24 cellular contexts compared by ENCODE assay signal in genomic region chr5:95983067-95983466, GRCh38.
"Had no signal": no experiment of that assay in that cellular context is flagged by ENCODE, and none has a peak within 500 bp of the region (broad histone marks: within the 10 kb centered on the region; RNA-seq: fewer than 3 reads in every experiment).

No MANE protein-coding gene starts in this region.

- H3K4me3 Mint-ChIP-seq: dendritic cell treated with granulocyte-macrophage colony-stimulating factor and Interleukin-4, amounts not matched to agents 40 ng/mL and 50 ng/mL, for 4 days; effector memory CD8-positive, alpha-beta T cell; endodermal cell; mesothelial cell of epicardium had no signal

- H3K27me3 Mint-ChIP-seq: dendritic cell treated with granulocyte-macrophage colony-stimulating factor and Interleukin-4, amounts not matched to agents 40 ng/mL and 50 ng/mL, for 4 days had no signal

- H3K36me3 ChIP-seq: colonic mucosa, esophagus squamous epithelium, gastrocnemius medialis, heart right ventricle, lower lobe of right lung had no signal

- ATAC-seq: effector memory CD8-positive, alpha-beta T cell; esophagus mucosa; gastrocnemius medialis; heart right ventricle; left colon; left lobe of liver; left ventricle myocardium superior; mucosa of descending colon had no signal

- H3K36me3 Mint-ChIP-seq: mesothelial cell of epicardium had no signal

- H3K4me1 ChIP-seq: colonic mucosa, lower lobe of right lung had no signal

- H3K27ac Mint-ChIP-seq: dendritic cell treated with granulocyte-macrophage colony-stimulating factor and Interleukin-4, amounts not matched to agents 40 ng/mL and 50 ng/mL, for 4 days; effector memory CD8-positive, alpha-beta T cell; endodermal cell; mesothelial cell of epicardium had no signal

- DNase-seq: colonic mucosa; cortex of kidney; effector CD8-positive, alpha-beta T cell; effector memory CD8-positive, alpha-beta T cell; endodermal cell; esophagus squamous epithelium; foreskin fibroblast; foreskin melanocyte; gastrocnemius medialis; glutamatergic neuron; head of caudate nucleus; heart right ventricle; hippocampal formation; left colon; left ventricle myocardium superior; lower lobe of right lung; mesenchymal stem cell; mucosa of descending colon had no signal

- H3K9me3 Mint-ChIP-seq: dendritic cell treated with granulocyte-macrophage colony-stimulating factor and Interleukin-4, amounts not matched to agents 40 ng/mL and 50 ng/mL, for 4 days; effector memory CD8-positive, alpha-beta T cell; endodermal cell; mesothelial cell of epicardium had no signal

- H3K27me3 ChIP-seq: colonic mucosa, esophagus squamous epithelium, gastrocnemius medialis, heart right ventricle had no signal

- H3K9me3 ChIP-seq: colonic mucosa, esophagus squamous epithelium, gastrocnemius medialis, heart right ventricle, lower lobe of right lung, mucosa of descending colon had no signal

- H3K27ac ChIP-seq: colonic mucosa, epithelial cell of prostate, esophagus squamous epithelium, gastrocnemius medialis, heart right ventricle, lower lobe of right lung had no signal

- H3K4me3 ChIP-seq: colonic mucosa, esophagus squamous epithelium, gastrocnemius medialis, heart right ventricle, lower lobe of right lung, mucosa of descending colon had no signal

- FAIRE-seq: keratinocyte had no signal
